ENCODE assay signal across 14 cellular contexts in the genomic region with DNA sequence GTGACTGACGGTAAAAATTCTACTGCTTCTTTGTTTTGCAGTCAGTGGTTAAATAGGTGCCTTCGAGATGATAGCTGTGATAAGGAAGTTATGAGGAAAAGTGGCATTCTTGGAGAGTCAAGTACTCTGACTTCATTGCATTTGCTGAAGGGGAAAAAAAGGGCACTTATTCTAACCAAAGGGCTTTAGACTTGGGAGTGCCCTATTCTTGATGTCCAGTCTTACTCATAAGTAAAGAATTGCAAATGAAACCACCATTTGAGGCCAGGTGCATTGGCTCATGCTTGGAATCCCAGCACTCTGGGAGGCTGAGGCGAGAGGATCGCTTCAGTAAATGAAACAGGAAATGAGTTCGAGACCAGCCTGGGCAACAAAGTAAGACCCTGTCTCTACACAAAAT. TPM values are rescaled to one million over a fixed set of nuclear protein-coding genes. Genes with fewer than 3 reads are reported as not detected.
A peak's percentile ranks its signal among the peaks of the same experiment; 100 is the strongest.
DNase-seq lines count a peak whose midpoint lies in the region; ATAC-seq, FAIRE-seq and TF ChIP-seq lines count a peak whose summit lies in the region.
"Had no signal": no experiment of that assay in that cellular context is flagged by ENCODE, and none has a peak within 500 bp of the region (broad histone marks: within the 10 kb centered on the region; RNA-seq: fewer than 3 reads in every experiment).

No MANE protein-coding gene starts in this region.

- ATAC-seq in lung (ENCODE audit: insufficient read depth, low FRiP score) (peak; percentile 59), GM21786 (IDR thresholded peaks at IDR 0.05; ENCODE audit: unreplicated experiment) (no peak)

- peak overlapping the region in 1 of 2 donors; percentile 50 for H3K27ac ChIP-seq in lung (ENCODE audit: low read depth in 1 of 2, low read length in 1 of 2)
- H3K27ac ChIP-seq: ascending aorta, RWPE1, spleen had no signal

- H3K4me1 ChIP-seq in lung (ENCODE audit: control insufficient read depth in 2 of 2, insufficient read depth in 2 of 2, low read length in 2 of 2) = peaks cover 2 to 10% of the 10 kb centered on the region in 2 donors
- H3K4me1 ChIP-seq: spleen had no signal

- H3K4me3 ChIP-seq in lung = no peak overlapping the region
- H3K4me3 ChIP-seq: ascending aorta, spleen had no signal

- H3K27me3 ChIP-seq in lung (ENCODE audit: control insufficient read depth, insufficient read depth) = no peaks in the 10 kb centered on the region
- H3K27me3 ChIP-seq: ascending aorta, spleen had no signal

- DNase-seq in Caki2 (ENCODE audit: low read depth) = peak; percentile 44
- DNase-seq in HTR-8/SVneo (ENCODE audit: insufficient read length, low spot score) = peak; percentile 45
- DNase-seq in astrocyte of the hippocampus (ENCODE audit: low read depth, low spot score) = peak; percentile 70
- peak; percentile 48 for DNase-seq in lung (ENCODE audit: low spot score)
- no peak for DNase-seq in pons (ENCODE audit: low spot score)
- DNase-seq in NCI-H1436 treated with DMSO at 0.1 percent for 48 hours (lab: John Stamatoyannopoulos, UW) = no peak
- DNase-seq in stimulated activated CD8-positive, alpha-beta memory T cell treated with anti-CD3 and anti-CD28 coated beads, Interleukin-4, amount 100 ng/mL, for 48 hours = no peak
- DNase-seq: activated B cell treated with CpG ODN at 0.5 μM for 24 hours; NCI-H748 treated with DMSO at 0.1 percent for 48 hours; spleen; stimulated activated naive CD4-positive, alpha-beta T cell treated with Interleukin-2 at 50 U/mL for 16 hours had no signal

- FAIRE-seq in HTR-8/SVneo (lab: Jason Lieb, UNC) = no peak

- H3K9me3 ChIP-seq in lung (ENCODE audit: control insufficient read depth in 2 of 2, insufficient read depth in 1 of 2, low read length in 1 of 2) = peaks cover 0 to 2% of the 10 kb centered on the region in 2 donors
- H3K9me3 ChIP-seq: ascending aorta, spleen had no signal

- no peak for TF ChIP-seq CTCF in lung (IDR thresholded peaks at IDR 0.05; ENCODE audit: control extremely low read depth, extremely low read depth)

- 76 to 91% methylated on average over 5 of the region's 5 CpGs for WGBS in lung, 2 donors

- peaks cover 36 to 37% of the 10 kb centered on the region in 2 donors for H3K36me3 ChIP-seq in lung (ENCODE audit: control insufficient read depth in 2 of 2, insufficient read depth in 2 of 2, low read length in 2 of 2)

- in situ Hi-C loops in Caki2 (cut with HindIII; ENCODE audit: low pct_unique_long_range_greater_than_20kb, low sequenced_read_pairs) = no loop called here

RNA-seq across cellular contexts. Expression of gene BRAP, which starts 40.3 kb away (rescaled TPM):
- 7.1 TPM in 2 replicates for total RNA-seq in Caki2 (2014; rRNA removed; shearing (Covaris generic); ENCODE audit: low replicate concordance)
- total RNA-seq in lung = 10 to 100 TPM; 15.1 to 16.5 TPM
- 1 to 10 TPM; 9.1 to 9.2 TPM for polyA plus RNA-seq in lung

RNA-seq across cellular contexts. Expression of gene ACAD10, which starts 40.4 kb away (rescaled TPM):
- total RNA-seq in Caki2 (2014; rRNA removed; shearing (Covaris generic); ENCODE audit: low replicate concordance) = 9.8 and 14.7 TPM in 2 replicates
- 10 to 100 TPM; 21.9 to 38.6 TPM for total RNA-seq in lung
- polyA plus RNA-seq in lung = 10 to 100 TPM; 10.1 to 13.0 TPM

RNA-seq across cellular contexts. Expression of gene ATXN2, which starts 46.3 kb away (rescaled TPM):
- 7.5 and 8.9 TPM in 2 replicates for total RNA-seq in Caki2 (2014; rRNA removed; shearing (Covaris generic); ENCODE audit: low replicate concordance)
- total RNA-seq in lung = 100 to 1,000 TPM in 1 of 2 donors, 10 to 100 TPM in 1; 57.4 to 100 TPM
- polyA plus RNA-seq in lung = 10 to 100 TPM; 18.0 to 29.6 TPM

Comparison
In these comparisons a context has a peak if more than half of its experiments do, and no peak if none do; other contexts are left out.
1. DNase-seq: peak in Caki2 (single experiment), HTR-8/SVneo (single experiment), astrocyte of the hippocampus (single experiment) and lung (single experiment); none in pons (single experiment), NCI-H1436 treated with DMSO at 0.1 percent for 48 hours (single experiment) and stimulated activated CD8-positive, alpha-beta memory T cell treated with anti-CD3 and anti-CD28 coated beads, Interleukin-4, amount 100 ng/mL, for 48 hours (single experiment).